Comparison of ENCODE assay signal across 11 cellular contexts in genomic region chr4:13611283-13611842, GRCh38. TPM values are rescaled to one million over a fixed set of nuclear protein-coding genes. Genes with fewer than 3 reads are reported as not detected.
DNase-seq lines count a peak whose midpoint lies in the region; ATAC-seq and TF ChIP-seq lines count a peak whose summit lies in the region.
"Had no signal": no experiment of that assay in that cellular context is flagged by ENCODE, and none has a peak within 500 bp of the region (broad histone marks: within the 10 kb centered on the region; RNA-seq: fewer than 3 reads in every experiment).

No MANE protein-coding gene starts in this region.

- no peaks in the 10 kb centered on the region for H3K27me3 ChIP-seq in trophoblast cell (ENCODE audit: insufficient read depth, low read length)
- H3K27me3 ChIP-seq in MG63: no peaks in the 10 kb centered on the region
- H3K27me3 ChIP-seq: BLaER1 had no signal

- no peak overlapping the region for H2BK120ac ChIP-seq in trophoblast cell (ENCODE audit: insufficient read depth, low read length, poor library complexity)

- H3K9ac ChIP-seq in trophoblast cell (ENCODE audit: low read length): no peak overlapping the region
- H3K9ac ChIP-seq: BLaER1 had no signal

- H3K14ac ChIP-seq in trophoblast cell (ENCODE audit: low read length): no peak overlapping the region

- H3K18ac ChIP-seq in trophoblast cell (ENCODE audit: low read length): no peak overlapping the region

- H3K4me2 ChIP-seq in trophoblast cell (ENCODE audit: low read length): no peak overlapping the region
- H3K4me2 ChIP-seq: BLaER1 had no signal

- no peak overlapping the region for H3K4me3 Mint-ChIP-seq in activated T-cell treated with anti-CD3 and anti-CD28 coated beads, Interleukin-2, amount 50 U/mL, for 72 hours
- no peak overlapping the region for H3K4me3 Mint-ChIP-seq in activated T-cell treated with anti-CD3 and anti-CD28 coated beads, Interleukin-2, amount 50 U/mL, for 4 hours
- no peak overlapping the region for H3K4me3 Mint-ChIP-seq in stimulated activated effector memory CD8-positive, alpha-beta T cell treated with anti-CD3 and anti-CD28 coated beads, Interleukin-12 subunit alpha, Interleukin-12 subunit beta, amount 100 ng/mL, for 72 hours
- H3K4me3 Mint-ChIP-seq: activated naive CD4-positive, alpha-beta T cell treated with anti-CD3 and anti-CD28 coated beads, Interleukin-2, amount 50 U/mL, for 24 hours had no signal

- H3K36me3 ChIP-seq in trophoblast cell (ENCODE audit: control insufficient read depth in 1 of 2, insufficient read depth in 2 of 2, low read length in 2 of 2) (peaks cover 8 to 20% of the 10 kb centered on the region in 2 experiments), MG63 (peaks cover 16% of the 10 kb centered on the region; the same call in 1 of the 2 replicates)

- peaks cover 10% of the 10 kb centered on the region for H3K4me1 Mint-ChIP-seq in activated T-cell treated with anti-CD3 and anti-CD28 coated beads, Interleukin-2, amount 50 U/mL, for 72 hours (ENCODE audit: low read depth)
- peaks cover 19% of the 10 kb centered on the region for H3K4me1 Mint-ChIP-seq in activated T-cell treated with anti-CD3 and anti-CD28 coated beads, Interleukin-2, amount 50 U/mL, for 4 hours (ENCODE audit: low read depth)
- H3K4me1 Mint-ChIP-seq in stimulated activated effector memory CD8-positive, alpha-beta T cell treated with anti-CD3 and anti-CD28 coated beads, Interleukin-12 subunit alpha, Interleukin-12 subunit beta, amount 100 ng/mL, for 72 hours: peaks cover 19% of the 10 kb centered on the region

- WGBS in trophoblast cell (ENCODE audit: extremely low coverage, insufficient coverage, insufficient read length): no CpG with 5 or more reads among the region's 3 CpGs

- H3K9me3 Mint-ChIP-seq in activated T-cell treated with anti-CD3 and anti-CD28 coated beads, Interleukin-2, amount 50 U/mL, for 72 hours: no peaks in the 10 kb centered on the region
- no peaks in the 10 kb centered on the region for H3K9me3 Mint-ChIP-seq in activated T-cell treated with anti-CD3 and anti-CD28 coated beads, Interleukin-2, amount 50 U/mL, for 4 hours
- H3K9me3 Mint-ChIP-seq in stimulated activated effector memory CD8-positive, alpha-beta T cell treated with anti-CD3 and anti-CD28 coated beads, Interleukin-12 subunit alpha, Interleukin-12 subunit beta, amount 100 ng/mL, for 72 hours: no peaks in the 10 kb centered on the region
- H3K9me3 Mint-ChIP-seq: activated naive CD4-positive, alpha-beta T cell treated with anti-CD3 and anti-CD28 coated beads, Interleukin-2, amount 50 U/mL, for 24 hours had no signal

- H3K4me3 ChIP-seq in astrocyte of the spinal cord (ENCODE audit: low read depth, low read length) (no peak overlapping the region), trophoblast cell (ENCODE audit: low read depth, low read length) (no peak overlapping the region), MG63 (no peak overlapping the region)
- H3K4me3 ChIP-seq: BLaER1 had no signal

- no peaks in the 10 kb centered on the region for H3K4me1 ChIP-seq in trophoblast cell (ENCODE audit: control insufficient read depth in 1 of 2, insufficient read depth in 2 of 2, low read length in 2 of 2)

- H3K27ac Mint-ChIP-seq in activated T-cell treated with anti-CD3 and anti-CD28 coated beads, Interleukin-2, amount 50 U/mL, for 72 hours: peak overlapping the region; percentile 50
- no peak overlapping the region for H3K27ac Mint-ChIP-seq in stimulated activated effector memory CD8-positive, alpha-beta T cell treated with anti-CD3 and anti-CD28 coated beads, Interleukin-12 subunit alpha, Interleukin-12 subunit beta, amount 100 ng/mL, for 72 hours
- H3K27ac Mint-ChIP-seq: activated naive CD4-positive, alpha-beta T cell treated with anti-CD3 and anti-CD28 coated beads, Interleukin-2, amount 50 U/mL, for 24 hours had no signal

- H4K91ac ChIP-seq in trophoblast cell (ENCODE audit: low read depth, low read length): no peak overlapping the region

- no peaks in the 10 kb centered on the region for H3K27me3 Mint-ChIP-seq in activated T-cell treated with anti-CD3 and anti-CD28 coated beads, Interleukin-2, amount 50 U/mL, for 72 hours (ENCODE audit: low read depth)
- H3K27me3 Mint-ChIP-seq in activated T-cell treated with anti-CD3 and anti-CD28 coated beads, Interleukin-2, amount 50 U/mL, for 4 hours (ENCODE audit: low read depth): no peaks in the 10 kb centered on the region
- H3K27me3 Mint-ChIP-seq: activated naive CD4-positive, alpha-beta T cell treated with anti-CD3 and anti-CD28 coated beads, Interleukin-2, amount 50 U/mL, for 24 hours had no signal

- no peaks in the 10 kb centered on the region for H3K9me3 ChIP-seq in trophoblast cell (ENCODE audit: insufficient read depth, low read depth, low read length)
- H3K9me3 ChIP-seq in MG63: no peaks in the 10 kb centered on the region
- H3K9me3 ChIP-seq: BLaER1 had no signal

- no peak overlapping the region for H2AK5ac ChIP-seq in trophoblast cell (ENCODE audit: low read length)

- no peaks in the 10 kb centered on the region for H3K79me1 ChIP-seq in trophoblast cell (ENCODE audit: low read length)

- no peak for TF ChIP-seq CTCF in astrocyte of the spinal cord (IDR thresholded peaks at IDR 0.05; ENCODE audit: low read depth, low read length)

- H4K12ac ChIP-seq in trophoblast cell (ENCODE audit: low read depth, low read length): no peak overlapping the region

- in situ Hi-C loops in astrocyte of the spinal cord (cut with HindIII; ENCODE audit: low sequenced_read_pairs): no loop called here

- no peak overlapping the region for H2AFZ ChIP-seq in trophoblast cell (ENCODE audit: insufficient read depth, low read length, poor library complexity)

- H4K8ac ChIP-seq in trophoblast cell (ENCODE audit: low read depth, low read length): no peak overlapping the region

- peaks cover 10 to 37% of the 10 kb centered on the region in 2 donors for H3K36me3 Mint-ChIP-seq in activated T-cell treated with anti-CD3 and anti-CD28 coated beads, Interleukin-2, amount 50 U/mL, for 72 hours (ENCODE audit: insufficient read depth in 2 of 2)
- H3K36me3 Mint-ChIP-seq in activated T-cell treated with anti-CD3 and anti-CD28 coated beads, Interleukin-2, amount 50 U/mL, for 4 hours (ENCODE audit: insufficient read depth): peaks cover 69% of the 10 kb centered on the region
- peaks cover 100% of the 10 kb centered on the region for H3K36me3 Mint-ChIP-seq in stimulated activated effector memory CD8-positive, alpha-beta T cell treated with anti-CD3 and anti-CD28 coated beads, Interleukin-12 subunit alpha, Interleukin-12 subunit beta, amount 100 ng/mL, for 72 hours

- peak in 1 of 2 donors; percentile 28 for ATAC-seq in activated T-cell treated with anti-CD3 and anti-CD28 coated beads, Interleukin-2, amount 50 U/mL, for 72 hours (replicated peaks in 1 of 2)
- no peak for ATAC-seq in activated T-cell treated with anti-CD3 and anti-CD28 coated beads, Interleukin-2, amount 50 U/mL, for 4 hours
- ATAC-seq in HG02970 (IDR thresholded peaks at IDR 0.05; ENCODE audit: low FRiP score, unreplicated experiment): peak; percentile 99
- peak; percentile 48 for ATAC-seq in stimulated activated effector memory CD8-positive, alpha-beta T cell treated with anti-CD3 and anti-CD28 coated beads, Interleukin-12 subunit alpha, Interleukin-12 subunit beta, amount 100 ng/mL, for 72 hours

- H3K23ac ChIP-seq in trophoblast cell (ENCODE audit: low read length): no peak overlapping the region

- H3K27ac ChIP-seq in trophoblast cell (ENCODE audit: low read depth, low read length): no peak overlapping the region
- H3K27ac ChIP-seq: BLaER1 had no signal

- DNase-seq in activated T-cell treated with anti-CD3 and anti-CD28 coated beads, Interleukin-2, amount 50 U/mL, for 72 hours: no peak
- no peak for DNase-seq in activated T-cell treated with anti-CD3 and anti-CD28 coated beads, Interleukin-2, amount 50 U/mL, for 4 hours
- DNase-seq in astrocyte of the spinal cord (ENCODE audit: low read depth, low spot score) (peak; percentile 18), trophoblast cell (no peak), MG63 (no peak), SKM-1 (lab: John Stamatoyannopoulos, UW; ENCODE audit: unreplicated experiment) (no peak)
- DNase-seq in stimulated activated effector memory CD8-positive, alpha-beta T cell treated with anti-CD3 and anti-CD28 coated beads, Interleukin-12 subunit alpha, Interleukin-12 subunit beta, amount 100 ng/mL, for 72 hours (ENCODE audit: low spot score in 2 of 2): no peak
- DNase-seq: NCI-H1694 had no signal

- no peaks in the 10 kb centered on the region for H3K79me2 ChIP-seq in trophoblast cell (ENCODE audit: control insufficient read depth, insufficient read depth, low read length, poor library complexity)

- no peak overlapping the region for H3K4ac ChIP-seq in trophoblast cell (ENCODE audit: low read depth, low read length)

- no peak overlapping the region for H2BK12ac ChIP-seq in trophoblast cell (ENCODE audit: low read length)

- H2BK5ac ChIP-seq in trophoblast cell (ENCODE audit: low read depth, low read length, poor library complexity): no peak overlapping the region

RNA-seq across cellular contexts. Expression of gene BOD1L1, which starts 16.2 kb away (rescaled TPM):
- total RNA-seq in activated T-cell treated with anti-CD3 and anti-CD28 coated beads, Interleukin-2, amount 50 U/mL, for 72 hours: 10 to 100 TPM; 42.8 to 45.1 TPM
- 10 to 100 TPM; 28.7 to 34.1 (median 32.5) TPM for total RNA-seq in activated T-cell treated with anti-CD3 and anti-CD28 coated beads, Interleukin-2, amount 50 U/mL, for 4 hours
- 21.7 and 23.3 TPM in 2 replicates for polyA plus RNA-seq in trophoblast cell (2013)
- 4.1 and 11.3 TPM in 2 replicates for total RNA-seq in MG63 (2014; rRNA removed; shearing (Covaris generic); ENCODE audit: low replicate concordance)

Comparison
In these comparisons a context has a peak if more than half of its experiments do, and no peak if none do; other contexts are left out.
1. ATAC-seq: peak in HG02970 (single experiment) and stimulated activated effector memory CD8-positive, alpha-beta T cell treated with anti-CD3 and anti-CD28 coated beads, Interleukin-12 subunit alpha, Interleukin-12 subunit beta, amount 100 ng/mL, for 72 hours (single experiment); none in activated T-cell treated with anti-CD3 and anti-CD28 coated beads, Interleukin-2, amount 50 U/mL, for 4 hours (0 of 2).